Comparison of ENCODE assay signal across 1 cellular context in the genomic region with DNA sequence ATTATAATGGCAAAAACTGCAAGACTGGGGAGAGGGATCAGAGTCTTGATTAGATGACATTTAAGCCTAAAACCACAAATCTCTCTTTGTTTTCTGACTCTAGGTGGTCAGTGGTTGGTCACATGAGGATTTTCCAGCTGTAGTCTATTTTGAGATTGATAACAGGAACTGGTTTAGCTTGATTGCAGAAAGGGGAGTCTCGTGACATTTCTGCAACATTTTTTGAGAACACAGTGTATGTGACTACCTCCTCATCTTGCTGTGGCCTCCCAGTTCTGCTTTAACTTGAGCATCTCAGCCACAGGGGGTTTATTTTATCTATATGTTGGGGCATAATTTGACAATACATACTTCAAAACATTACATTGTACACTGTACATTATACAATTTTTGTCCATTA.
A peak's percentile ranks its signal among the peaks of the same experiment; 100 is the strongest.
TF ChIP-seq lines count a peak whose summit lies in the region.

No MANE protein-coding gene starts in this region.

TF ChIP-seq in GM12878, 131 proteins besides CTCF, POLR2A, EP300 and RAD21:
- no peak for TF ChIP-seq RELB (IDR thresholded peaks at IDR 0.05; ENCODE audit: low read depth)
- no peak for TF ChIP-seq NR2C1 (IDR thresholded peaks at IDR 0.05)
- no peak for TF ChIP-seq ZBED1 (IDR thresholded peaks at IDR 0.05; ENCODE audit: borderline replicate concordance)
- TF ChIP-seq, protein P1, sequence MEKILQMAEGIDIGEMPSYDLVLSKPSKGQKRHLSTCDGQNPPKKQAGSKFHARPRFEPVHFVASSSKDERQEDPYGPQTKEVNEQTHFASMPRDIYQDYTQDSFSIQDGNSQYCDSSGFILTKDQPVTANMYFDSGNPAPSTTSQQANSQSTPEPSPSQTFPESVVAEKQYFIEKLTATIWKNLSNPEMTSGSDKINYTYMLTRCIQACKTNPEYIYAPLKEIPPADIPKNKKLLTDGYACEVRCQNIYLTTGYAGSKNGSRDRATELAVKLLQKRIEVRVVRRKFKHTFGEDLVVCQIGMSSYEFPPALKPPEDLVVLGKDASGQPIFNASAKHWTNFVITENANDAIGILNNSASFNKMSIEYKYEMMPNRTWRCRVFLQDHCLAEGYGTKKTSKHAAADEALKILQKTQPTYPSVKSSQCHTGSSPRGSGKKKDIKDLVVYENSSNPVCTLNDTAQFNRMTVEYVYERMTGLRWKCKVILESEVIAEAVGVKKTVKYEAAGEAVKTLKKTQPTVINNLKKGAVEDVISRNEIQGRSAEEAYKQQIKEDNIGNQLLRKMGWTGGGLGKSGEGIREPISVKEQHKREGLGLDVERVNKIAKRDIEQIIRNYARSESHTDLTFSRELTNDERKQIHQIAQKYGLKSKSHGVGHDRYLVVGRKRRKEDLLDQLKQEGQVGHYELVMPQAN (conservative IDR thresholded peaks at IDR 0.05), result no peak
- no peak for TF ChIP-seq PML (IDR thresholded peaks at IDR 0.05; ENCODE audit: low read length)
- no peak for TF ChIP-seq GATAD2B (conservative IDR thresholded peaks at IDR 0.05; ENCODE audit: low read depth)
- no peak for TF ChIP-seq IKZF2 (IDR thresholded peaks at IDR 0.05)
- no peak for TF ChIP-seq FOXM1 (IDR thresholded peaks at IDR 0.05; ENCODE audit: low read depth, low read length)
- peak; percentile 43; the same call in 1 of the 2 replicates for TF ChIP-seq PAX5 (IDR thresholded peaks at IDR 0.05; ENCODE audit: borderline replicate concordance, low read depth, low read length)
- peak; percentile 57; the same call in 1 of the 2 replicates for TF ChIP-seq SPI1 (IDR thresholded peaks at IDR 0.05; ENCODE audit: borderline replicate concordance, insufficient read depth, low read depth, low read length)
- TF ChIP-seq RUNX3 (IDR thresholded peaks at IDR 0.05; ENCODE audit: low read length), result peak; percentile 31; the same call in 1 of the 2 replicates
- no peak for TF ChIP-seq RELA (IDR thresholded peaks at IDR 0.05; ENCODE audit: borderline replicate concordance, partially characterized antibody)
- TF ChIP-seq, protein P2, sequence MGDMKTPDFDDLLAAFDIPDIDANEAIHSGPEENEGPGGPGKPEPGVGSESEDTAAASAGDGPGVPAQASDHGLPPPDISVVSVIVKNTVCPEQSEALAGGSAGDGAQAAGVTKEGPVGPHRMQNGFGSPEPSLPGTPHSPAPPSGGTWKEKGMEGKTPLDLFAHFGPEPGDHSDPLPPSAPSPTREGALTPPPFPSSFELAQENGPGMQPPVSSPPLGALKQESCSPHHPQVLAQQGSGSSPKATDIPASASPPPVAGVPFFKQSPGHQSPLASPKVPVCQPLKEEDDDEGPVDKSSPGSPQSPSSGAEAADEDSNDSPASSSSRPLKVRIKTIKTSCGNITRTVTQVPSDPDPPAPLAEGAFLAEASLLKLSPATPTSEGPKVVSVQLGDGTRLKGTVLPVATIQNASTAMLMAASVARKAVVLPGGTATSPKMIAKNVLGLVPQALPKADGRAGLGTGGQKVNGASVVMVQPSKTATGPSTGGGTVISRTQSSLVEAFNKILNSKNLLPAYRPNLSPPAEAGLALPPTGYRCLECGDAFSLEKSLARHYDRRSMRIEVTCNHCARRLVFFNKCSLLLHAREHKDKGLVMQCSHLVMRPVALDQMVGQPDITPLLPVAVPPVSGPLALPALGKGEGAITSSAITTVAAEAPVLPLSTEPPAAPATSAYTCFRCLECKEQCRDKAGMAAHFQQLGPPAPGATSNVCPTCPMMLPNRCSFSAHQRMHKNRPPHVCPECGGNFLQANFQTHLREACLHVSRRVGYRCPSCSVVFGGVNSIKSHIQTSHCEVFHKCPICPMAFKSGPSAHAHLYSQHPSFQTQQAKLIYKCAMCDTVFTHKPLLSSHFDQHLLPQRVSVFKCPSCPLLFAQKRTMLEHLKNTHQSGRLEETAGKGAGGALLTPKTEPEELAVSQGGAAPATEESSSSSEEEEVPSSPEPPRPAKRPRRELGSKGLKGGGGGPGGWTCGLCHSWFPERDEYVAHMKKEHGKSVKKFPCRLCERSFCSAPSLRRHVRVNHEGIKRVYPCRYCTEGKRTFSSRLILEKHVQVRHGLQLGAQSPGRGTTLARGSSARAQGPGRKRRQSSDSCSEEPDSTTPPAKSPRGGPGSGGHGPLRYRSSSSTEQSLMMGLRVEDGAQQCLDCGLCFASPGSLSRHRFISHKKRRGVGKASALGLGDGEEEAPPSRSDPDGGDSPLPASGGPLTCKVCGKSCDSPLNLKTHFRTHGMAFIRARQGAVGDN (IDR thresholded peaks at IDR 0.05), result no peak
- TF ChIP-seq MYB (IDR thresholded peaks at IDR 0.05; ENCODE audit: borderline replicate concordance, low read depth, low read length), result no peak
- no peak for TF ChIP-seq ZNF384 (IDR thresholded peaks at IDR 0.05; ENCODE audit: borderline replicate concordance, low read depth, low read length)
- TF ChIP-seq EED (IDR thresholded peaks at IDR 0.05; ENCODE audit: low read depth), result no peak
- peak; percentile 63 to 67; a peak in 2 of 4 replicates for TF ChIP-seq BHLHE40 (IDR thresholded peaks at IDR 0.05; ENCODE audit: borderline replicate concordance in 1 of 2, low read depth in 2 of 2, low read length in 1 of 2)
- TF ChIP-seq, protein P3, sequence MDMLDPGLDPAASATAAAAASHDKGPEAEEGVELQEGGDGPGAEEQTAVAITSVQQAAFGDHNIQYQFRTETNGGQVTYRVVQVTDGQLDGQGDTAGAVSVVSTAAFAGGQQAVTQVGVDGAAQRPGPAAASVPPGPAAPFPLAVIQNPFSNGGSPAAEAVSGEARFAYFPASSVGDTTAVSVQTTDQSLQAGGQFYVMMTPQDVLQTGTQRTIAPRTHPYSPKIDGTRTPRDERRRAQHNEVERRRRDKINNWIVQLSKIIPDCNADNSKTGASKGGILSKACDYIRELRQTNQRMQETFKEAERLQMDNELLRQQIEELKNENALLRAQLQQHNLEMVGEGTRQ (IDR thresholded peaks at IDR 0.05; ENCODE audit: borderline replicate concordance, low read depth, low read length), result no peak
